ENCODE assay signal across 2 cellular contexts in the genomic region with DNA sequence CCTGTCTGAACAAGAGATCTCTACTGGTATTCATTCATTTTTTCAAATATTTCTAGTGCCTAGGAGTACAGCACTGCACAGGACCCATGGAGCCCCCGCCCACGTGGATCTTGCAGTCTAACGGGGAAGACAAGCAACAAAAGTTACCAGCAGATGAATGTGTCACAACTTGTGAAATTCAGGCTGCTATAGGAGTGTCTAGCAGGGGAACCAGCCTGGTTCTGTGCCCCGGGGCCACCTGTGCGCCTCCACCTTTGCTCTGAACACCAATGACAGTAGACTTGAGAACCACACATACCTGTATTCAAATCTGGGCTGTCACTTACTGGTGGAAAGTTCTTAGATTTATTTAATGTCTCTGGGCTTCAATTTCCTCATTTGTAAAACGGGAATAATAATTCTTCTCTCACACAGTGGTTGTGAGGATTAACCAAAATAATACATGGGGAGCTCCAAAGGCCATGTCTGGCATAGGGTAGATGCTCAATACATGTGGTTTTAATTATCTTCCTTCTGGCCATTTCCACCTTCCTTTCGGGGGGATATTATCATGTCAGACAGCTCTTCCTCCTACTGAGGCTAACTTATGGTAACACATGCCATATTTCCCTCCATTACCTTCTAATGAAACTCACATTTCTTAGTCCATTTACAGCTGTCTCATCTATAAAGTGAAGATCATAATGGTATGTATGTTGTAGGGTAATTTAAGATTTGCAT.
TF ChIP-seq lines count a peak whose summit lies in the region.

No MANE protein-coding gene starts in this region.

TF ChIP-seq in HepG2, 621 proteins besides CTCF, POLR2A, EP300 and RAD21:
- TF ChIP-seq ZNF558 (CRISPR knock-in tag; IDR thresholded peaks at IDR 0.05; ENCODE audit: borderline replicate concordance), result no peak
- TF ChIP-seq ZBTB38 (CRISPR knock-in tag; IDR thresholded peaks at IDR 0.05), result peak; percentile 50; the same call in 1 of the 2 replicates
- TF ChIP-seq, protein P1, sequence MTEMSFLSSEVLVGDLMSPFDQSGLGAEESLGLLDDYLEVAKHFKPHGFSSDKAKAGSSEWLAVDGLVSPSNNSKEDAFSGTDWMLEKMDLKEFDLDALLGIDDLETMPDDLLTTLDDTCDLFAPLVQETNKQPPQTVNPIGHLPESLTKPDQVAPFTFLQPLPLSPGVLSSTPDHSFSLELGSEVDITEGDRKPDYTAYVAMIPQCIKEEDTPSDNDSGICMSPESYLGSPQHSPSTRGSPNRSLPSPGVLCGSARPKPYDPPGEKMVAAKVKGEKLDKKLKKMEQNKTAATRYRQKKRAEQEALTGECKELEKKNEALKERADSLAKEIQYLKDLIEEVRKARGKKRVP (CRISPR knock-in tag; IDR thresholded peaks at IDR 0.05), result peak in 1 of 2 experiments; percentile 10; a peak in 1 of 4 replicates
- TF ChIP-seq ZNF446 (CRISPR knock-in tag; IDR thresholded peaks at IDR 0.05), result no peak
- TF ChIP-seq, protein P2, sequence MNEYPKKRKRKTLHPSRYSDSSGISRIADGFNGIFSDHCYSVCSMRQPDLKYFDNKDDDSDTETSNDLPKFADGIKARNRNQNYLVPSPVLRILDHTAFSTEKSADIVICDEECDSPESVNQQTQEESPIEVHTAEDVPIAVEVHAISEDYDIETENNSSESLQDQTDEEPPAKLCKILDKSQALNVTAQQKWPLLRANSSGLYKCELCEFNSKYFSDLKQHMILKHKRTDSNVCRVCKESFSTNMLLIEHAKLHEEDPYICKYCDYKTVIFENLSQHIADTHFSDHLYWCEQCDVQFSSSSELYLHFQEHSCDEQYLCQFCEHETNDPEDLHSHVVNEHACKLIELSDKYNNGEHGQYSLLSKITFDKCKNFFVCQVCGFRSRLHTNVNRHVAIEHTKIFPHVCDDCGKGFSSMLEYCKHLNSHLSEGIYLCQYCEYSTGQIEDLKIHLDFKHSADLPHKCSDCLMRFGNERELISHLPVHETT (CRISPR knock-in tag; conservative IDR thresholded peaks at IDR 0.05), result no peak

TF ChIP-seq in SK-N-SH, 30 proteins besides CTCF, POLR2A, EP300 and RAD21:
- TF ChIP-seq CHD2 (IDR thresholded peaks at IDR 0.05; ENCODE audit: low read length, partially characterized antibody) (no peak), RXRA (IDR thresholded peaks at IDR 0.05; ENCODE audit: borderline replicate concordance, low read depth) (no peak), FOXJ3 (CRISPR knock-in tag; IDR thresholded peaks at IDR 0.05) (no peak), YY1 (IDR thresholded peaks at IDR 0.05; ENCODE audit: low read depth) (no peak), TCF12 (IDR thresholded peaks at IDR 0.05) (0 out of 2 replicates have a peak, but pooled peaks have one; percentile 5), FOSL2 (IDR thresholded peaks at IDR 0.05; ENCODE audit: borderline replicate concordance, low read depth) (no peak)
- TF ChIP-seq, protein P3, sequence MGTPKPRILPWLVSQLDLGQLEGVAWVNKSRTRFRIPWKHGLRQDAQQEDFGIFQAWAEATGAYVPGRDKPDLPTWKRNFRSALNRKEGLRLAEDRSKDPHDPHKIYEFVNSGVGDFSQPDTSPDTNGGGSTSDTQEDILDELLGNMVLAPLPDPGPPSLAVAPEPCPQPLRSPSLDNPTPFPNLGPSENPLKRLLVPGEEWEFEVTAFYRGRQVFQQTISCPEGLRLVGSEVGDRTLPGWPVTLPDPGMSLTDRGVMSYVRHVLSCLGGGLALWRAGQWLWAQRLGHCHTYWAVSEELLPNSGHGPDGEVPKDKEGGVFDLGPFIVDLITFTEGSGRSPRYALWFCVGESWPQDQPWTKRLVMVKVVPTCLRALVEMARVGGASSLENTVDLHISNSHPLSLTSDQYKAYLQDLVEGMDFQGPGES (IDR thresholded peaks at IDR 0.05; ENCODE audit: low read depth, low read length), result no peak
